14 cellular contexts compared by ENCODE assay signal in the genomic region with DNA sequence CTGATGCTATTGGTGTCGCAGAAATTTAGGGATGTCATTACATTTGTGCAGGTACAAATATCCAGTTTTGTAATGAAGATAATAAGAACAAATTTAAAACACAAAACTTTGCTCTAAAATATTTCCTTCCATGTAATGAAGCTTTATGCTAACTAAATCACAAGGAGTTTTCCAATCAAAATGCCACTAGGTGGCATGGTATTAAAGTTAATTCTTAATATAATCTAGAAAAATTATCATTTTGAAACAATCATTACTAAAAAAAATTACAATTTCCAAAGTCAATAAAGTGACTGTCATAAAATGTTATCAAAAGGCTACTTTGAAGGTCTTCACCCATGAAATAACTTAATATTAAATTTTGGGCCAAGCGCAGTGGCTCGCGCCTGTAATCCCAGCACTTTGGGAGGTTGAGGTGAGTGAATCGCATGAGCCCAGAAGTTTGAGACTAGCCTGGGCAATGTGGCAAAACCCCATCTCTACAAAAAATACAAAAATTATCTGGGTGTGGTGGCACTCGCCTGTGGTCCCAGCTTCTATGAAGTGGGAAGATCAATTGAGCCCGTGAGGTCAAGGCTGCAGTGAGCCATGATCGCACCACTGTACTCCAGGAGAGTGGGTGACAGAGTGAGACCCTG.
DNase-seq lines count a peak whose midpoint lies in the region; ATAC-seq, FAIRE-seq and TF ChIP-seq lines count a peak whose summit lies in the region.
"Had no signal": no experiment of that assay in that cellular context is flagged by ENCODE, and none has a peak within 500 bp of the region (broad histone marks: within the 10 kb centered on the region; RNA-seq: fewer than 3 reads in every experiment).

No MANE protein-coding gene starts in this region.

- H4K20me1 ChIP-seq in MM.1S (ENCODE audit: insufficient read depth, low read length) (no peaks in the 10 kb centered on the region), neural progenitor cell (ENCODE audit: low read depth) (no peaks in the 10 kb centered on the region)

- H3K9ac ChIP-seq in MM.1S (ENCODE audit: low read length) (no peak overlapping the region), neural progenitor cell (no peak overlapping the region)

- CTCF ChIA-PET in activated CD4-positive, alpha-beta memory T cell treated with anti-CD3 and anti-CD28 coated beads, Interleukin-2, amount 10 ng/mL, durations not matched to agents 7 days and 5 days (lab: Charles Lee) = interaction anchor here (0.8 to 1.2 kb wide), 2 partner anchors 78 to 627 kb away, joined by 3 to 4 read pairs; no protein-coding TSS in a partner anchor

- H3K36me3 ChIP-seq in MM.1S (replicated peaks; ENCODE audit: insufficient read depth, low read length) (peaks cover 5% of the 10 kb centered on the region), neural progenitor cell (peaks cover 12% of the 10 kb centered on the region), testis (ENCODE audit: low read depth, missing control alignments) (no peaks in the 10 kb centered on the region)

- no peaks in the 10 kb centered on the region for H3K4me1 Mint-ChIP-seq in neural progenitor cell
- H3K4me1 Mint-ChIP-seq in stimulated activated effector memory CD8-positive, alpha-beta T cell treated with anti-CD3 and anti-CD28 coated beads, Interleukin-12 subunit alpha, Interleukin-12 subunit beta, amount 100 ng/mL, for 72 hours = peaks cover 6% of the 10 kb centered on the region
- peaks cover 5% of the 10 kb centered on the region for H3K4me1 Mint-ChIP-seq in activated CD4-positive, alpha-beta memory T cell treated with anti-CD3 and anti-CD28 coated beads, Interleukin-2, amount 10 ng/mL, durations not matched to agents 7 days and 5 days

- H3K9me3 Mint-ChIP-seq in neural progenitor cell = no peaks in the 10 kb centered on the region
- H3K9me3 Mint-ChIP-seq in stimulated activated effector memory CD8-positive, alpha-beta T cell treated with anti-CD3 and anti-CD28 coated beads, Interleukin-12 subunit alpha, Interleukin-12 subunit beta, amount 100 ng/mL, for 72 hours = no peaks in the 10 kb centered on the region
- H3K9me3 Mint-ChIP-seq in activated CD4-positive, alpha-beta memory T cell treated with anti-CD3 and anti-CD28 coated beads, Interleukin-2, amount 10 ng/mL, durations not matched to agents 7 days and 5 days = no peaks in the 10 kb centered on the region
- H3K9me3 Mint-ChIP-seq: activated naive CD8-positive, alpha-beta T cell treated with anti-CD3 and anti-CD28 coated beads, Interleukin-2, amount 50 U/mL, for 24 hours; activated T-cell treated with anti-CD3 and anti-CD28 coated beads, Interleukin-2, amount 50 U/mL, for 72 hours had no signal

- peaks cover 2% of the 10 kb centered on the region for H3K27me3 Mint-ChIP-seq in neural progenitor cell (ENCODE audit: insufficient read depth, low read depth)
- no peaks in the 10 kb centered on the region for H3K27me3 Mint-ChIP-seq in activated CD4-positive, alpha-beta memory T cell treated with anti-CD3 and anti-CD28 coated beads, Interleukin-2, amount 10 ng/mL, durations not matched to agents 7 days and 5 days
- H3K27me3 Mint-ChIP-seq: activated naive CD8-positive, alpha-beta T cell treated with anti-CD3 and anti-CD28 coated beads, Interleukin-2, amount 50 U/mL, for 24 hours had no signal

- TF ChIP-seq CTCF in D721Med (IDR thresholded peaks at IDR 0.05; ENCODE audit: insufficient read depth, missing control alignments) = peak; percentile 28
- 0 out of 2 replicates have a peak, but pooled peaks have one; percentile 6 for TF ChIP-seq CTCF in MM.1S (IDR thresholded peaks at IDR 0.05; ENCODE audit: low read length)
- peak; percentile 0 for TF ChIP-seq CTCF in choroid plexus epithelial cell (conservative IDR thresholded peaks at IDR 0.05; ENCODE audit: low read depth, low read length)
- peak; percentile 23 for TF ChIP-seq CTCF in neural progenitor cell (IDR thresholded peaks at IDR 0.05)
- no peak for TF ChIP-seq CTCF in testis (IDR thresholded peaks at IDR 0.05)

- H3K9me3 ChIP-seq in MM.1S (replicated peaks; ENCODE audit: insufficient read depth, low read length) (no peaks in the 10 kb centered on the region), neural progenitor cell (ENCODE audit: low read depth) (no peaks in the 10 kb centered on the region), testis (no peaks in the 10 kb centered on the region)
- H3K9me3 ChIP-seq: heart left ventricle had no signal

- no peak overlapping the region for H3K4me2 ChIP-seq in MM.1S (ENCODE audit: low read depth, low read length)
- no peak overlapping the region for H3K4me2 ChIP-seq in neural progenitor cell

- peaks cover 7% of the 10 kb centered on the region; the same call in 1 of the 2 replicates for H3F3A ChIP-seq in MM.1S (ENCODE audit: insufficient read depth, low read length)
- no peaks in the 10 kb centered on the region for H3F3A ChIP-seq in neural progenitor cell (ENCODE audit: low read depth)

- H3K36me3 Mint-ChIP-seq in neural progenitor cell = peaks cover 46% of the 10 kb centered on the region
- peaks cover 57% of the 10 kb centered on the region for H3K36me3 Mint-ChIP-seq in stimulated activated effector memory CD8-positive, alpha-beta T cell treated with anti-CD3 and anti-CD28 coated beads, Interleukin-12 subunit alpha, Interleukin-12 subunit beta, amount 100 ng/mL, for 72 hours
- H3K36me3 Mint-ChIP-seq in activated CD4-positive, alpha-beta memory T cell treated with anti-CD3 and anti-CD28 coated beads, Interleukin-2, amount 10 ng/mL, durations not matched to agents 7 days and 5 days (ENCODE audit: low read depth) = peaks cover 20% of the 10 kb centered on the region

- TF ChIP-seq POLR2A in testis (IDR thresholded peaks at IDR 0.05) = no peak

- no peak for FAIRE-seq in D721Med (lab: Jason Lieb, UNC)
- FAIRE-seq: TTC549 had no signal

- H3K4me1 ChIP-seq in MM.1S (ENCODE audit: low read length) = peaks cover 8% of the 10 kb centered on the region; the same call in 1 of the 2 replicates
- H3K4me1 ChIP-seq in neural progenitor cell = no peaks in the 10 kb centered on the region
- H3K4me1 ChIP-seq in testis = no peaks in the 10 kb centered on the region
- H3K4me1 ChIP-seq: heart left ventricle had no signal

- H3K27me3 ChIP-seq in MM.1S (replicated peaks; ENCODE audit: insufficient read depth, low read length) = no peaks in the 10 kb centered on the region
- H3K27me3 ChIP-seq in neural progenitor cell = no peaks in the 10 kb centered on the region
- no peaks in the 10 kb centered on the region for H3K27me3 ChIP-seq in testis
- H3K27me3 ChIP-seq: heart left ventricle had no signal

- ATAC-seq in stimulated activated effector memory CD8-positive, alpha-beta T cell treated with anti-CD3 and anti-CD28 coated beads, Interleukin-12 subunit alpha, Interleukin-12 subunit beta, amount 100 ng/mL, for 72 hours = no peak
- ATAC-seq: activated naive CD8-positive, alpha-beta T cell treated with anti-CD3 and anti-CD28 coated beads, Interleukin-2, amount 50 U/mL, for 24 hours; activated T-cell treated with anti-CD3 and anti-CD28 coated beads, Interleukin-2, amount 50 U/mL, for 72 hours; heart left ventricle had no signal

- intact Hi-C loops in testis (cut with DNase I; ENCODE audit: low total_unique reads) = no loop called here

- POLR2A ChIA-PET in activated CD4-positive, alpha-beta memory T cell treated with anti-CD3 and anti-CD28 coated beads, Interleukin-2, amount 10 ng/mL, durations not matched to agents 7 days and 5 days (lab: Charles Lee) = no interaction called here

- H3K79me2 ChIP-seq in MM.1S (ENCODE audit: low read length) (no peaks in the 10 kb centered on the region), neural progenitor cell (ENCODE audit: low read depth) (no peaks in the 10 kb centered on the region)

- no peak overlapping the region for H3K4me3 Mint-ChIP-seq in neural progenitor cell
- no peak overlapping the region for H3K4me3 Mint-ChIP-seq in stimulated activated effector memory CD8-positive, alpha-beta T cell treated with anti-CD3 and anti-CD28 coated beads, Interleukin-12 subunit alpha, Interleukin-12 subunit beta, amount 100 ng/mL, for 72 hours
- H3K4me3 Mint-ChIP-seq in activated CD4-positive, alpha-beta memory T cell treated with anti-CD3 and anti-CD28 coated beads, Interleukin-2, amount 10 ng/mL, durations not matched to agents 7 days and 5 days = no peak overlapping the region
- H3K4me3 Mint-ChIP-seq: activated naive CD8-positive, alpha-beta T cell treated with anti-CD3 and anti-CD28 coated beads, Interleukin-2, amount 50 U/mL, for 24 hours; activated T-cell treated with anti-CD3 and anti-CD28 coated beads, Interleukin-2, amount 50 U/mL, for 72 hours had no signal

- no peak overlapping the region for H3K27ac ChIP-seq in MM.1S (ENCODE audit: low read length)
- no peak overlapping the region for H3K27ac ChIP-seq in neural progenitor cell
- H3K27ac ChIP-seq in testis = no peak overlapping the region
- H3K27ac ChIP-seq: heart left ventricle had no signal

- H2AFZ ChIP-seq in MM.1S (ENCODE audit: low read length) = no peak overlapping the region
- H2AFZ ChIP-seq in neural progenitor cell (replicated peaks) = no peak overlapping the region

- H3K4me3 ChIP-seq in MM.1S (ENCODE audit: low read length) (no peak overlapping the region), choroid plexus epithelial cell (ENCODE audit: low read depth, low read length) (no peak overlapping the region), neural progenitor cell (no peak overlapping the region), testis (no peak overlapping the region)
- H3K4me3 ChIP-seq: heart left ventricle had no signal

- no peak for DNase-seq in D721Med (ENCODE audit: insufficient read length, low spot score)
- no peak for DNase-seq in MM.1S
- no peak for DNase-seq in choroid plexus epithelial cell (ENCODE audit: low read depth)
- DNase-seq in neural progenitor cell (ENCODE audit: low spot score) = no peak
- DNase-seq in stimulated activated effector memory CD8-positive, alpha-beta T cell treated with anti-CD3 and anti-CD28 coated beads, Interleukin-12 subunit alpha, Interleukin-12 subunit beta, amount 100 ng/mL, for 72 hours (ENCODE audit: low spot score in 2 of 2) = no peak
- no peak for DNase-seq in stimulated activated CD4-positive, alpha-beta T cell treated with anti-CD3 and anti-CD28 coated beads, Interleukin-4, amount 100 ng/mL, for 4 hours
- DNase-seq in testis = no peak
- DNase-seq in activated CD4-positive, alpha-beta memory T cell treated with anti-CD3 and anti-CD28 coated beads, Interleukin-2, amount 10 ng/mL, durations not matched to agents 7 days and 5 days = no peak
- DNase-seq: activated CD4-positive, alpha-beta T cell treated with anti-CD3 and anti-CD28 coated beads, Interleukin-2, amount 50 U/mL, for 4 hours; activated naive CD8-positive, alpha-beta T cell treated with anti-CD3 and anti-CD28 coated beads, Interleukin-2, amount 50 U/mL, for 24 hours; activated T-cell treated with anti-CD3 and anti-CD28 coated beads, Interleukin-2, amount 50 U/mL, for 72 hours; heart left ventricle; NCI-H1105 had no signal

- no peak overlapping the region for H3K27ac Mint-ChIP-seq in neural progenitor cell
- no peak overlapping the region for H3K27ac Mint-ChIP-seq in stimulated activated effector memory CD8-positive, alpha-beta T cell treated with anti-CD3 and anti-CD28 coated beads, Interleukin-12 subunit alpha, Interleukin-12 subunit beta, amount 100 ng/mL, for 72 hours
- H3K27ac Mint-ChIP-seq in activated CD4-positive, alpha-beta memory T cell treated with anti-CD3 and anti-CD28 coated beads, Interleukin-2, amount 10 ng/mL, durations not matched to agents 7 days and 5 days = no peak overlapping the region
- H3K27ac Mint-ChIP-seq: activated naive CD8-positive, alpha-beta T cell treated with anti-CD3 and anti-CD28 coated beads, Interleukin-2, amount 50 U/mL, for 24 hours; activated T-cell treated with anti-CD3 and anti-CD28 coated beads, Interleukin-2, amount 50 U/mL, for 72 hours had no signal

- WGBS in testis, 2 donors = 96% methylated on average over 8 of the region's 8 CpGs

- H3K9me2 ChIP-seq in MM.1S (replicated peaks; ENCODE audit: insufficient read depth, low read length) = no peaks in the 10 kb centered on the region

Comparison
In these comparisons a context has a peak if more than half of its experiments do, and no peak if none do; other contexts are left out.
1. CTCF ChIP-seq: peak in D721Med (single experiment), MM.1S (single experiment), choroid plexus epithelial cell (single experiment) and neural progenitor cell (single experiment); none in testis (0 of 3).